ENCODE assay signal across 22 cellular contexts in genomic region chr1:109900489-109900888, GRCh38. TPM values are rescaled to one million over a fixed set of nuclear protein-coding genes. Genes with fewer than 3 reads are reported as not detected.
DNase-seq lines count a peak whose midpoint lies in the region; ATAC-seq, FAIRE-seq and TF ChIP-seq lines count a peak whose summit lies in the region.
"Had no signal": no experiment of that assay in that cellular context is flagged by ENCODE, and none has a peak within 500 bp of the region (broad histone marks: within the 10 kb centered on the region; RNA-seq: fewer than 3 reads in every experiment).

No MANE protein-coding gene starts in this region.

- no peak for TF ChIP-seq CTCF in astrocyte (IDR thresholded peaks at IDR 0.05; ENCODE audit: insufficient read depth, low read depth, low read length)

- no peak overlapping the region for H3K4me3 ChIP-seq in CD4-positive, CD25-positive, alpha-beta regulatory T cell (ENCODE audit: low read depth, low read length)
- no peak overlapping the region for H3K4me3 ChIP-seq in GM23248
- H3K4me3 ChIP-seq in astrocyte (ENCODE audit: insufficient read depth, low read depth, low read length) = no peak overlapping the region
- H3K4me3 ChIP-seq: BLaER1, Peyer's patch had no signal

- POLR2A ChIA-PET in naive thymus-derived CD8-positive, alpha-beta T cell (lab: Charles Lee) = no interaction called here

- peak overlapping the region in 2 of 3 donors; percentile 26 to 55 for H3K27ac Mint-ChIP-seq in CD4-positive, CD25-positive, alpha-beta regulatory T cell
- H3K27ac Mint-ChIP-seq in astrocyte (ENCODE audit: unreplicated experiment) = peak overlapping the region; percentile 29
- H3K27ac Mint-ChIP-seq in naive thymus-derived CD8-positive, alpha-beta T cell = peak overlapping the region in 6 of 10 donors; percentile 11 to 50 (median 28)
- H3K27ac Mint-ChIP-seq in effector memory CD8-positive, alpha-beta T cell = peak overlapping the region in 1 of 2 donors; percentile 33

- H3K9me3 ChIP-seq in CD4-positive, CD25-positive, alpha-beta regulatory T cell (ENCODE audit: control insufficient read depth in 2 of 2, low read length in 2 of 2) = no peaks in the 10 kb centered on the region
- H3K9me3 ChIP-seq in GM23248 (ENCODE audit: low read depth) = no peaks in the 10 kb centered on the region
- no peaks in the 10 kb centered on the region for H3K9me3 ChIP-seq in astrocyte (ENCODE audit: insufficient read depth, low read depth, low read length)
- H3K9me3 ChIP-seq: BLaER1, Peyer's patch had no signal

- no peak for ATAC-seq in CD4-positive, CD25-positive, alpha-beta regulatory T cell (ENCODE audit: low read depth in 2 of 2)
- no peak for ATAC-seq in naive thymus-derived CD8-positive, alpha-beta T cell
- ATAC-seq in effector memory CD8-positive, alpha-beta T cell (replicated peaks) = no peak

- in situ Hi-C loops in GM23248 (cut with MboI) = no loop called here

- H3F3A ChIP-seq in GM23248 (ENCODE audit: insufficient read depth) = no peaks in the 10 kb centered on the region

- WGBS in GM23248 (ENCODE audit: low coverage in 1 of 2, low lambda C conversion rate in 2 of 2, missing lambda C conversion rate in 2 of 2), 2 experiments = 81 to 92% methylated on average over 2 of the region's 2 CpGs

- H3K4me3 Mint-ChIP-seq in CD4-positive, CD25-positive, alpha-beta regulatory T cell = no peak overlapping the region
- no peak overlapping the region for H3K4me3 Mint-ChIP-seq in astrocyte (ENCODE audit: unreplicated experiment)
- no peak overlapping the region for H3K4me3 Mint-ChIP-seq in naive thymus-derived CD8-positive, alpha-beta T cell
- no peak overlapping the region for H3K4me3 Mint-ChIP-seq in effector memory CD8-positive, alpha-beta T cell

- H3K9me3 Mint-ChIP-seq in CD4-positive, CD25-positive, alpha-beta regulatory T cell = no peaks in the 10 kb centered on the region
- H3K9me3 Mint-ChIP-seq in astrocyte (ENCODE audit: unreplicated experiment) = peaks cover 7% of the 10 kb centered on the region
- no peaks in the 10 kb centered on the region for H3K9me3 Mint-ChIP-seq in naive thymus-derived CD8-positive, alpha-beta T cell
- no peaks in the 10 kb centered on the region for H3K9me3 Mint-ChIP-seq in effector memory CD8-positive, alpha-beta T cell

- H3K4me1 Mint-ChIP-seq in CD4-positive, CD25-positive, alpha-beta regulatory T cell = peaks cover 0 to 22% (median 9%) of the 10 kb centered on the region in 4 donors
- no peaks in the 10 kb centered on the region for H3K4me1 Mint-ChIP-seq in astrocyte (ENCODE audit: low read depth, unreplicated experiment)
- peaks cover 9 to 14% (median 10%) of the 10 kb centered on the region in 4 donors for H3K4me1 Mint-ChIP-seq in naive thymus-derived CD8-positive, alpha-beta T cell
- H3K4me1 Mint-ChIP-seq in effector memory CD8-positive, alpha-beta T cell (ENCODE audit: low read depth in 2 of 2) = peaks cover 4 to 8% of the 10 kb centered on the region in 2 donors

- intact Hi-C loops in head of caudate nucleus (cut with DNase I) = no loop called here

- H4K20me1 ChIP-seq in GM23248 (ENCODE audit: insufficient read depth) (no peaks in the 10 kb centered on the region), astrocyte (ENCODE audit: insufficient read depth, low read length) (no peaks in the 10 kb centered on the region)
- H4K20me1 ChIP-seq: BLaER1 had no signal

- no peak overlapping the region for H3K27ac ChIP-seq in CD4-positive, CD25-positive, alpha-beta regulatory T cell (ENCODE audit: insufficient read depth, low read length, poor library complexity, severe bottlenecking)
- H3K27ac ChIP-seq in GM23248 (no peak overlapping the region), astrocyte (ENCODE audit: low read depth, low read length) (no peak overlapping the region)
- H3K27ac ChIP-seq: BLaER1 had no signal

- H3K9ac ChIP-seq in GM23248 = no peak overlapping the region
- no peak overlapping the region for H3K9ac ChIP-seq in astrocyte (ENCODE audit: low read length)
- H3K9ac ChIP-seq: BLaER1 had no signal

- H3K36me3 ChIP-seq in CD4-positive, CD25-positive, alpha-beta regulatory T cell (ENCODE audit: control insufficient read depth, insufficient read depth, low read length) = no peaks in the 10 kb centered on the region
- H3K36me3 ChIP-seq in GM23248 (ENCODE audit: low read depth) (no peaks in the 10 kb centered on the region), astrocyte (ENCODE audit: insufficient read depth, low read length) (no peaks in the 10 kb centered on the region)
- H3K36me3 ChIP-seq: BLaER1, Peyer's patch had no signal

- DNase-seq in CD4-positive, CD25-positive, alpha-beta regulatory T cell = no peak
- DNase-seq in GM23248 (peak; percentile 10), astrocyte (ENCODE audit: low read depth) (no peak), head of caudate nucleus (no peak), KG1 (lab: John Stamatoyannopoulos, UW) (no peak)
- no peak for DNase-seq in naive thymus-derived CD8-positive, alpha-beta T cell
- no peak for DNase-seq in effector memory CD8-positive, alpha-beta T cell
- DNase-seq: ACHN; DMS53; MM.1S; NCI-H1105; NCI-H146; NCI-H2081; NCI-H2171; NCI-H345; NCI-H524; NCI-H774; NK-92 treated with Interleukin-12 subunit alpha and Interleukin-12 subunit beta, amount 100 ng/mL, for 24 hours; Peyer's patch had no signal

- H3K79me2 ChIP-seq in GM23248 (ENCODE audit: insufficient read depth) (no peaks in the 10 kb centered on the region), astrocyte (ENCODE audit: insufficient read depth, low read length) (no peaks in the 10 kb centered on the region)

- H3K27me3 Mint-ChIP-seq in CD4-positive, CD25-positive, alpha-beta regulatory T cell = no peaks in the 10 kb centered on the region
- peaks cover 60% of the 10 kb centered on the region for H3K27me3 Mint-ChIP-seq in astrocyte (ENCODE audit: low read depth, unreplicated experiment)
- H3K27me3 Mint-ChIP-seq in naive thymus-derived CD8-positive, alpha-beta T cell = peaks cover 0 to 3% (median 0%) of the 10 kb centered on the region in 5 donors
- peaks cover 0 to 10% of the 10 kb centered on the region in 2 donors for H3K27me3 Mint-ChIP-seq in effector memory CD8-positive, alpha-beta T cell

- FAIRE-seq in astrocyte (lab: Jason Lieb, UNC) = no peak
- FAIRE-seq: D721Med, GM19239 had no signal

- no peaks in the 10 kb centered on the region for H3K36me3 Mint-ChIP-seq in CD4-positive, CD25-positive, alpha-beta regulatory T cell
- no peaks in the 10 kb centered on the region for H3K36me3 Mint-ChIP-seq in astrocyte (ENCODE audit: low read depth, unreplicated experiment)
- H3K36me3 Mint-ChIP-seq in naive thymus-derived CD8-positive, alpha-beta T cell = no peaks in the 10 kb centered on the region
- no peaks in the 10 kb centered on the region for H3K36me3 Mint-ChIP-seq in effector memory CD8-positive, alpha-beta T cell (ENCODE audit: insufficient read depth)

- H3K4me1 ChIP-seq in CD4-positive, CD25-positive, alpha-beta regulatory T cell (ENCODE audit: control insufficient read depth, insufficient read depth, low read length, poor library complexity, severe bottlenecking) = peaks cover 9% of the 10 kb centered on the region
- H3K4me1 ChIP-seq in GM23248 (ENCODE audit: insufficient read depth) (no peaks in the 10 kb centered on the region), astrocyte (ENCODE audit: insufficient read depth, low read length) (peaks cover 10% of the 10 kb centered on the region)

- no peaks in the 10 kb centered on the region for H3K27me3 ChIP-seq in CD4-positive, CD25-positive, alpha-beta regulatory T cell (ENCODE audit: control insufficient read depth, insufficient read depth, low read length)
- H3K27me3 ChIP-seq in GM23248 (replicated peaks; ENCODE audit: insufficient read depth) (no peaks in the 10 kb centered on the region), astrocyte (ENCODE audit: insufficient read depth, low read length) (no peaks in the 10 kb centered on the region)
- H3K27me3 ChIP-seq: BLaER1, Peyer's patch had no signal

- H3K9me2 ChIP-seq in GM23248 (ENCODE audit: insufficient read depth) = no peaks in the 10 kb centered on the region

- no peak overlapping the region for H2AFZ ChIP-seq in GM23248
- H2AFZ ChIP-seq in astrocyte (ENCODE audit: low read depth, low read length) = no peak overlapping the region

- no peak overlapping the region for H3K4me2 ChIP-seq in GM23248 (ENCODE audit: unreplicated experiment)
- no peak overlapping the region for H3K4me2 ChIP-seq in astrocyte (ENCODE audit: low read length)
- H3K4me2 ChIP-seq: BLaER1 had no signal

RNA-seq across cellular contexts. Expression of gene CSF1, which starts 10.2 kb away (rescaled TPM):
- total RNA-seq in CD4-positive, CD25-positive, alpha-beta regulatory T cell = 28.4 TPM
- 10 to 100 TPM; 12.2 to 21.1 (median 16.1) TPM for polyA plus RNA-seq in CD4-positive, CD25-positive, alpha-beta regulatory T cell
- 60.0 and 87.0 TPM in 2 replicates for total RNA-seq in GM23248 (2014; rRNA removed; shearing (Covaris generic))
- 65.3 and 67.9 TPM in 2 replicates for polyA plus RNA-seq in GM23248 (2016; fragmentation: Nextera tagmentation; extraction: Ambion mirVana)
- 12.3 and 17.5 TPM in 2 replicates for total RNA-seq in astrocyte
- under 1 TPM; 0.27 to 0.44 TPM for total RNA-seq in naive thymus-derived CD8-positive, alpha-beta T cell
- polyA plus RNA-seq in naive thymus-derived CD8-positive, alpha-beta T cell = 1 to 10 TPM in 2 of 3 donors, under 1 TPM in 1; 0.68 to 1.6 (median 1.1) TPM
